ENCODE assay signal across 16 cellular contexts in genomic region chrX:150227321-150227860, GRCh38.
DNase-seq lines count a peak whose midpoint lies in the region; ATAC-seq, FAIRE-seq and TF ChIP-seq lines count a peak whose summit lies in the region.
"Had no signal": no experiment of that assay in that cellular context is flagged by ENCODE, and none has a peak within 500 bp of the region (broad histone marks: within the 10 kb centered on the region; RNA-seq: fewer than 3 reads in every experiment).

No MANE protein-coding gene starts in this region.

- H3K9me3 ChIP-seq in A549 = no peaks in the 10 kb centered on the region

- peak overlapping the region; percentile 10 for H3K27ac Mint-ChIP-seq in central memory CD8-positive, alpha-beta T cell (ENCODE audit: low read depth)

- TF ChIP-seq CTCF in A549 (IDR thresholded peaks at IDR 0.05) = no peak

- CTCF ChIA-PET in A549 (lab: Yijun Ruan, JAX) = interaction anchor here (0.8 to 1.3 kb wide), 4 partner anchors 10 to 138 kb away, joined by 3 read pairs; no protein-coding TSS in a partner anchor

- TF ChIP-seq POLR2A in A549 (IDR thresholded peaks at IDR 0.05; ENCODE audit: low read length) = no peak

- no peaks in the 10 kb centered on the region for H3K9me3 Mint-ChIP-seq in central memory CD8-positive, alpha-beta T cell

- no peaks in the 10 kb centered on the region for H3K4me1 Mint-ChIP-seq in central memory CD8-positive, alpha-beta T cell

- no peak for TF ChIP-seq RAD21 in A549 (conservative IDR thresholded peaks at IDR 0.05 in 1 of 2, IDR thresholded peaks at IDR 0.05 in 1 of 2)

- no peak for TF ChIP-seq EP300 in A549 (IDR thresholded peaks at IDR 0.05)

- H3K4me3 ChIP-seq in A549 = no peak overlapping the region
- H3K4me3 ChIP-seq in Jurkat, Clone E6-1 (ENCODE audit: low read length) = no peak overlapping the region

- POLR2A ChIA-PET in A549 (lab: Yijun Ruan, JAX) = no interaction called here

- ATAC-seq in A549 = no peak
- ATAC-seq in central memory CD8-positive, alpha-beta T cell (replicated peaks; ENCODE audit: extremely low read depth, poor library complexity, severe bottlenecking) = no peak
- ATAC-seq in GM18861 (IDR thresholded peaks at IDR 0.05; ENCODE audit: unreplicated experiment) = no peak
- no peak for ATAC-seq in GM19351 (IDR thresholded peaks at IDR 0.05; ENCODE audit: unreplicated experiment)

- H3K27ac ChIP-seq in A549 = no peak overlapping the region
- H3K27ac ChIP-seq: C4-2B had no signal

- whole genome bisulfite sequencing in A549 (ENCODE audit: missing lambda C conversion rate) = 78% methylated on average over 5 of the region's 7 CpGs

- H3K4me1 ChIP-seq in A549 = no peaks in the 10 kb centered on the region

- no peak overlapping the region for H3K4me2 ChIP-seq in A549

- FAIRE-seq in A549 (lab: Jason Lieb, UNC) = peak; percentile 46
- FAIRE-seq: D721Med, G401.6, GM19239, H1 had no signal

- no peaks in the 10 kb centered on the region for H3K36me3 Mint-ChIP-seq in central memory CD8-positive, alpha-beta T cell (ENCODE audit: insufficient read depth)

- H3K27me3 Mint-ChIP-seq in central memory CD8-positive, alpha-beta T cell = peaks cover 15% of the 10 kb centered on the region

- H3K4me3 Mint-ChIP-seq in central memory CD8-positive, alpha-beta T cell = no peak overlapping the region

- DNase-seq in A549 (ENCODE audit: low read depth in 1 of 2, low spot score in 1 of 2) = no peak
- peak; percentile 59 for DNase-seq in Jurkat, Clone E6-1 (ENCODE audit: low read depth, low spot score)
- DNase-seq in central memory CD8-positive, alpha-beta T cell (ENCODE audit: low spot score in 2 of 2) = no peak
- peak; percentile 72 for DNase-seq in mesenteric fat pad (ENCODE audit: low spot score)
- no peak for DNase-seq in hypothalamus (lab: John Stamatoyannopoulos, UW)
- DNase-seq: NCI-H1105 treated with DMSO at 0.1 percent for 48 hours, NCI-H2107, NCI-H2227 treated with DMSO at 0.1 percent for 48 hours, NCI-H510A treated with DMSO at 0.1 percent for 48 hours had no signal

TF ChIP-seq in A549, 52 proteins besides CTCF, POLR2A, EP300 and RAD21:
- TF ChIP-seq KDM5A (IDR thresholded peaks at IDR 0.05) (no peak), EHMT2 (IDR thresholded peaks at IDR 0.05; ENCODE audit: low read depth) (no peak), TFCP2L1 (CRISPR knock-in tag; IDR thresholded peaks at IDR 0.05) (no peak), GATA3 (IDR thresholded peaks at IDR 0.05; ENCODE audit: borderline replicate concordance) (no peak), FOSL2 (IDR thresholded peaks at IDR 0.05) (no peak), FOSL2 (CRISPR knock-in tag; IDR thresholded peaks at IDR 0.05) (no peak), MYC (IDR thresholded peaks at IDR 0.05; ENCODE audit: borderline replicate concordance, low read length) (no peak), USF2 (IDR thresholded peaks at IDR 0.05) (no peak), E2F6 (IDR thresholded peaks at IDR 0.05; ENCODE audit: borderline replicate concordance, low read depth) (no peak), BHLHE40 (IDR thresholded peaks at IDR 0.05; ENCODE audit: low read depth, low read length) (no peak), HOXA7 (CRISPR knock-in tag; IDR thresholded peaks at IDR 0.05) (no peak), FOXS1 (CRISPR knock-in tag; IDR thresholded peaks at IDR 0.05) (no peak), CHD4 (IDR thresholded peaks at IDR 0.05; ENCODE audit: borderline replicate concordance) (no peak)

Comparison
In these comparisons a context has a peak if more than half of its experiments do, and no peak if none do; other contexts are left out.
1. DNase-seq: peak in Jurkat, Clone E6-1 (single experiment) and mesenteric fat pad (single experiment); none in A549 (0 of 2), central memory CD8-positive, alpha-beta T cell (0 of 2) and hypothalamus (0 of 51).